ENCODE assay signal across 2 cellular contexts in genomic region chrX:130105226-130105625, GRCh38.
TF ChIP-seq lines count a peak whose summit lies in the region.

No MANE protein-coding gene starts in this region.

TF ChIP-seq in IMR-90, 13 proteins besides CTCF, POLR2A, EP300 and RAD21:
- TF ChIP-seq ELK1 (IDR thresholded peaks at IDR 0.05; ENCODE audit: borderline replicate concordance, low read depth, low read length) (no peak), RCOR1 (IDR thresholded peaks at IDR 0.05; ENCODE audit: insufficient replicate concordance, low read length) (no peak), NFE2L2 (IDR thresholded peaks at IDR 0.05; ENCODE audit: low read depth, low read length) (no peak), MAZ (IDR thresholded peaks at IDR 0.05; ENCODE audit: borderline replicate concordance, low read depth, low read length) (no peak), RFX5 (IDR thresholded peaks at IDR 0.05; ENCODE audit: low read depth, low read length) (no peak), FOS (IDR thresholded peaks at IDR 0.05; ENCODE audit: low read depth, low read length) (no peak), BHLHE40 (IDR thresholded peaks at IDR 0.05; ENCODE audit: low read depth, low read length) (no peak), USF2 (IDR thresholded peaks at IDR 0.05; ENCODE audit: low read depth, low read length) (no peak), SMC3 (IDR thresholded peaks at IDR 0.05; ENCODE audit: low read depth, low read length) (no peak), CHD1 (IDR thresholded peaks at IDR 0.05; ENCODE audit: low read depth, low read length) (no peak), CEBPB (IDR thresholded peaks at IDR 0.05; ENCODE audit: low read depth, low read length) (no peak), MAFK (IDR thresholded peaks at IDR 0.05; ENCODE audit: low read depth, low read length) (no peak), MXI1 (IDR thresholded peaks at IDR 0.05; ENCODE audit: borderline replicate concordance, low read depth, low read length) (no peak)

TF ChIP-seq in SK-N-SH treated with all-trans-retinoic acid at 6 μM for 48 hours, 23 proteins besides CTCF, POLR2A, EP300 and RAD21:
- TF ChIP-seq ZC3H10 (CRISPR knock-in tag; IDR thresholded peaks at IDR 0.05): no peak
- no peak for TF ChIP-seq ZNF565 (CRISPR knock-in tag; conservative IDR thresholded peaks at IDR 0.05; ENCODE audit: low read depth)
- no peak for TF ChIP-seq CREB5 (CRISPR knock-in tag; IDR thresholded peaks at IDR 0.05; ENCODE audit: low read depth)
- TF ChIP-seq PPARA (CRISPR knock-in tag; IDR thresholded peaks at IDR 0.05; ENCODE audit: borderline replicate concordance): no peak
- TF ChIP-seq CSDC2 (CRISPR knock-in tag; IDR thresholded peaks at IDR 0.05): no peak
- no peak for TF ChIP-seq RARB (CRISPR knock-in tag; IDR thresholded peaks at IDR 0.05)
